ENCODE assay signal across 20 cellular contexts in the genomic region with DNA sequence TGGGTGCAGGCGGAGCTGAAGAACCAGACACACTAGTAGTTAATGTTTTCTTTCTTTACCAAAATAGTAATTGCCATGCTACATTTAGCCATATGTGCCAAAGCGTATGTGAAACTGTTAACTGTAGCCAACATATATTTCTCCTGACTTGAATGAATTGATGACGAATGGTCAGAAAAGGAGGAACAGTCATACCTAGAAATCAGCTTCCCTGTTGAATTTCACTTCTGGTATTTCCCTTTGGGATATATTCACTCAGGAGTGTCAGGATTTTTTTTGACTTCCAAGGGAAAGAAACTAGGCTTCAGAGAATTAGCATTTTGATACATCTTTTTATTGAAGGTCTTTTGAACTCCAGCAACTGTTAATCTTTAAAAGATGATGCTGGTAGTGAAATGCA.
DNase-seq lines count a peak whose midpoint lies in the region; ATAC-seq, FAIRE-seq and TF ChIP-seq lines count a peak whose summit lies in the region.
"Had no signal": no experiment of that assay in that cellular context is flagged by ENCODE, and none has a peak within 500 bp of the region (broad histone marks: within the 10 kb centered on the region; RNA-seq: fewer than 3 reads in every experiment).

No MANE protein-coding gene starts in this region.

- peaks cover 18% of the 10 kb centered on the region for H3K4me1 Mint-ChIP-seq in osteocyte (ENCODE audit: unreplicated experiment)
- H3K4me1 Mint-ChIP-seq: CD8-positive, alpha-beta memory T cell had no signal

- H3K27me3 ChIP-seq in thoracic aorta (replicated peaks; ENCODE audit: insufficient read depth), result no peaks in the 10 kb centered on the region
- H3K27me3 ChIP-seq: SJSA1 had no signal

- no peaks in the 10 kb centered on the region for H3K36me3 ChIP-seq in thoracic aorta
- H3K36me3 ChIP-seq: SJSA1 had no signal

- peak; percentile 20 for FAIRE-seq in H54 (lab: Jason Lieb, UNC)
- FAIRE-seq: GM19239 had no signal

- H3K4me3 Mint-ChIP-seq in osteocyte (ENCODE audit: unreplicated experiment), result no peak overlapping the region
- H3K4me3 Mint-ChIP-seq: CD8-positive, alpha-beta memory T cell; IgD-negative memory B cell had no signal

- intact Hi-C loops in posterior vena cava (cut with DNase I), result loop anchor here in 1 of 2 donors (10.0 kb wide), 1 partner anchor 293 kb away; no protein-coding TSS in a partner anchor

- DNase-seq in H54 (ENCODE audit: insufficient read length, low spot score) (no peak), NCI-H226 (peak; percentile 22), dermis blood vessel endothelial cell (peak; percentile 51), thoracic aorta (ENCODE audit: low spot score) (no peak), osteocyte (ENCODE audit: extremely low spot score, unreplicated experiment) (no peak), posterior vena cava (ENCODE audit: low spot score) (no peak)
- DNase-seq: CD8-positive, alpha-beta memory T cell; DMS 273 treated with DMSO at 0.1 percent for 48 hours; DMS79 treated with DMSO at 0.1 percent for 48 hours; MM.1S; NCI-H2029; NCI-H526 treated with DMSO at 0.1 percent for 48 hours; PC-9; Right ventricle myocardium superior had no signal

- H3K4me1 ChIP-seq in thoracic aorta (ENCODE audit: control insufficient read depth in 1 of 2, low read depth in 2 of 2), result peaks cover 0 to 21% of the 10 kb centered on the region in 2 donors

- H3K9me3 Mint-ChIP-seq in osteocyte (ENCODE audit: unreplicated experiment), result no peaks in the 10 kb centered on the region
- H3K9me3 Mint-ChIP-seq: CD8-positive, alpha-beta memory T cell had no signal

- no peaks in the 10 kb centered on the region for H3K36me3 Mint-ChIP-seq in osteocyte (ENCODE audit: unreplicated experiment)

- H3K27me3 Mint-ChIP-seq in osteocyte (ENCODE audit: unreplicated experiment), result no peaks in the 10 kb centered on the region
- H3K27me3 Mint-ChIP-seq: CD8-positive, alpha-beta memory T cell; IgD-negative memory B cell had no signal

- no peak overlapping the region for H3K27ac Mint-ChIP-seq in osteocyte (ENCODE audit: unreplicated experiment)
- H3K27ac Mint-ChIP-seq: CD8-positive, alpha-beta memory T cell; IgD-negative memory B cell had no signal

- ATAC-seq in thoracic aorta (ENCODE audit: insufficient number of reproducible peaks, low FRiP score, low read depth) (no peak), HG03097 (IDR thresholded peaks at IDR 0.05; ENCODE audit: low FRiP score, unreplicated experiment) (no peak)

- TF ChIP-seq CTCF in thoracic aorta (IDR thresholded peaks at IDR 0.05) (no peak), osteocyte (IDR thresholded peaks at IDR 0.05) (no peak)

- no peak overlapping the region for H3K4me3 ChIP-seq in thoracic aorta
- H3K4me3 ChIP-seq: PC-9, SJSA1 had no signal

- TF ChIP-seq POLR2A in H54 (IDR thresholded peaks at IDR 0.05; ENCODE audit: low read depth, low read length), result no peak

- H3K27ac ChIP-seq in thoracic aorta, result peak overlapping the region; percentile 40 to 46
- H3K27ac ChIP-seq: HL-60, KMS-11, PC-9, SJSA1 had no signal

- no peaks in the 10 kb centered on the region for H3K9me3 ChIP-seq in thoracic aorta
- H3K9me3 ChIP-seq: SJSA1 had no signal

Comparison
In these comparisons a context has a peak if more than half of its experiments do, and no peak if none do; other contexts are left out.
1. DNase-seq: peak in NCI-H226 (single experiment) and dermis blood vessel endothelial cell (single experiment); none in H54 (single experiment), thoracic aorta (single experiment), osteocyte (single experiment) and posterior vena cava (single experiment).